24 cellular contexts compared by ENCODE assay signal in the genomic region with DNA sequence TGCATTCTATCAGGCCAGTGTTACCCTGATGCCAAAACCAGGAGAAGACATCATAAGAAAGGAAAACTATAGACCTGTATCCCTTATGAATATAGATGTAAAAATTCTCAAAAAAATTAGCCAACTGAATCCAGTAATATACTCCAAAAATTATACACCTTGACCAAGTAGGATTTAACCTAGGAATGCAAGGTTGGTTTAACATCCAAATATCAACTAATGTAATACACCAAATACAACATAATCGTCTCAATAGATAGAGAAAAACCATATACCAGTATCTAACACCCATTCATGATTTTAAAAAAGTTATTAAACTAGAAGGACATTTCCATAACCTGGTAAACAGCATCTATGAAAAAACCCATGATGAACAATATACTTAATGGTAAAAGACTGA.
"Had no signal": no experiment of that assay in that cellular context is flagged by ENCODE, and none has a peak within 500 bp of the region (broad histone marks: within the 10 kb centered on the region; RNA-seq: fewer than 3 reads in every experiment).

No MANE protein-coding gene starts in this region.

- H3K9me3 ChIP-seq: ovary, psoas muscle, sigmoid colon, testis, transverse colon, upper lobe of right lung, uterus had no signal

- DNase-seq: naive thymus-derived CD8-positive, alpha-beta T cell; nephron progenitor cell; nucleus accumbens; ovary; posterior cingulate gyrus; psoas muscle; right cardiac atrium; right lobe of liver; sigmoid colon; small intestine; stimulated activated CD4-positive, alpha-beta T cell treated with anti-CD3 and anti-CD28 coated beads, Interleukin-15, amount 100 ng/mL, for 24 hours; stimulated activated CD4-positive, alpha-beta T cell treated with anti-CD3 and anti-CD28 coated beads, Interleukin-2, amount 100 ng/mL, for 24 hours; stimulated activated CD4-positive, alpha-beta T cell treated with anti-CD3 and anti-CD28 coated beads, Interleukin-2, amount 100 ng/mL, for 48 hours; stimulated activated CD4-positive, alpha-beta T cell treated with anti-CD3 and anti-CD28 coated beads, Interleukin-4, amount 100 ng/mL, for 24 hours; stimulated activated naive B cell treated with anti-CD40 and anti-IgM and Interleukin-4, amounts not matched to agents 10 μg/mL and 1 μg/mL and 100 μg/mL, for 72 hours; stimulated activated naive CD4-positive, alpha-beta T cell treated with Interleukin-2 at 50 U/mL for 16 hours; stomach; testis; tibial artery; transverse colon; upper lobe of right lung; uterus had no signal

- H3K4me1 ChIP-seq: parathyroid adenoma, psoas muscle, right lobe of liver, sigmoid colon, stomach, tibial artery, transverse colon, upper lobe of right lung, uterus had no signal

- H3K27me3 ChIP-seq: ovary, right lobe of liver, sigmoid colon, stomach, testis, upper lobe of right lung, uterus had no signal

- H3K27ac ChIP-seq: neutrophil, ovary, parathyroid adenoma, psoas muscle, right lobe of liver, sigmoid colon, stomach, testis, tibial artery, transverse colon, upper lobe of right lung, uterus had no signal

- H2AFZ ChIP-seq: parathyroid adenoma had no signal

- H3K4me3 ChIP-seq: ovary, psoas muscle, right lobe of liver, sigmoid colon, stomach, testis, tibial artery, transverse colon, upper lobe of right lung, uterus had no signal

- H3K36me3 ChIP-seq: neutrophil, ovary, right lobe of liver, sigmoid colon, stomach, tibial artery, transverse colon, upper lobe of right lung, uterus had no signal

- H3K79me2 ChIP-seq: parathyroid adenoma had no signal
